Comparison of ENCODE assay signal across 1 cellular context in genomic region chr2:109297566-109298205, GRCh38.
TF ChIP-seq lines count a peak whose summit lies in the region.

No MANE protein-coding gene starts in this region.

TF ChIP-seq in WTC11, 78 proteins besides CTCF, POLR2A, EP300 and RAD21 (continued from another document):
- TF ChIP-seq ZSCAN18 (CRISPR knock-in tag; IDR thresholded peaks at IDR 0.05) (no peak), ZNF423 (CRISPR knock-in tag; IDR thresholded peaks at IDR 0.05) (no peak), MLX (CRISPR knock-in tag; IDR thresholded peaks at IDR 0.05) (no peak)
